8 cellular contexts compared by ENCODE assay signal in the genomic region with DNA sequence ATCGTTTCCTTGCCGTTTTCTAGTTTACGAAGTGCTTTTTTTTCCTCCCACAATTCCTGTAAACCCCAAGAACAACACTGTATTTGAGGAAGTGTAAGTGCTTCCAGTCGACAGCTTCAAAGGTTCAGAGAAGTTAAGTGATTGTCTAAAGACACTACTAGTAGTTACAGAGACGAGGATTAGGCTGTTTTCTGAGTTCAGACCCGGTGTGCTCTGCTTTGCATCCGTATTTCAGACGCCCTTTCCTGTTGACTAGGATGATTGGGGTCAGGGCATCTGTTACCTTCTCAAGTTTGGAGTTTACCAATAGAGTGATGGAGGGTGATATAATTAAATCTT. TPM values are rescaled to one million over a fixed set of nuclear protein-coding genes. Genes with fewer than 3 reads are reported as not detected.
DNase-seq lines count a peak whose midpoint lies in the region; ATAC-seq, FAIRE-seq and TF ChIP-seq lines count a peak whose summit lies in the region.

No MANE protein-coding gene starts in this region.

- no peak for FAIRE-seq in small intestine (lab: Jason Lieb, UNC)

- no peak overlapping the region for H2BK15ac ChIP-seq in H9 (ENCODE audit: low read depth, low read length)

- no peaks in the 10 kb centered on the region for H3K79me1 ChIP-seq in H9 (ENCODE audit: insufficient read depth, low read depth, low read length, poor library complexity, severe bottlenecking)

- H3K27me3 ChIP-seq in H9 (ENCODE audit: insufficient read depth, low read length) (no peaks in the 10 kb centered on the region), foreskin keratinocyte (no peaks in the 10 kb centered on the region), small intestine (ENCODE audit: control insufficient read depth in 2 of 2, insufficient read depth in 2 of 2, low read length in 2 of 2) (no peaks in the 10 kb centered on the region)

- H3K27ac ChIP-seq in H9 (ENCODE audit: insufficient read length, low read depth, low read length) (peak overlapping the region; percentile 22), foreskin keratinocyte (peak overlapping the region; percentile 4), small intestine (ENCODE audit: low read depth in 1 of 2, low read length in 1 of 2) (peak overlapping the region in 1 of 2 donors; percentile 6)

- H3T11ph ChIP-seq in H9 (ENCODE audit: low read length): no peak overlapping the region

- H3K36me3 Mint-ChIP-seq in H9 (ENCODE audit: insufficient read depth in 1 of 3, low read depth in 3 of 3): peaks cover 18 to 39% (median 32%) of the 10 kb centered on the region in 3 experiments
- H3K36me3 Mint-ChIP-seq in T-helper 17 cell (ENCODE audit: low read depth): peaks cover 2% of the 10 kb centered on the region

- H3K14ac ChIP-seq in H9 (ENCODE audit: insufficient read depth, low read length): no peak overlapping the region

- no peak overlapping the region for H3K23ac ChIP-seq in H9 (ENCODE audit: insufficient read length, low read depth, low read length)

- peaks cover 5% of the 10 kb centered on the region; the same call in 1 of the 2 replicates for H3K79me2 ChIP-seq in H9 (ENCODE audit: insufficient read depth, low read length)

- H2AK5ac ChIP-seq in H9 (ENCODE audit: insufficient read length, low read length): no peak overlapping the region

- peak; percentile 17 for ATAC-seq in T-helper 17 cell
- ATAC-seq in foreskin keratinocyte: no peak
- ATAC-seq in GM21786 (IDR thresholded peaks at IDR 0.05; ENCODE audit: unreplicated experiment): no peak

- H3K9ac ChIP-seq in H9 (ENCODE audit: extremely low read depth, insufficient read length, low read length): peak overlapping the region; percentile 83

- no peak overlapping the region for H4K5ac ChIP-seq in H9 (ENCODE audit: insufficient read length, low read depth, low read length)

- H2BK20ac ChIP-seq in H9 (ENCODE audit: low read depth, low read length, poor library complexity, severe bottlenecking): no peak overlapping the region

- peak overlapping the region; percentile 39 to 68 for H3K4me3 ChIP-seq in small intestine (ENCODE audit: low read depth in 1 of 2, low read length in 2 of 2)

- no peaks in the 10 kb centered on the region; a peak in 1 of 5 replicates for H3K9me3 Mint-ChIP-seq in H9

- H3K27ac Mint-ChIP-seq in H9 (peak overlapping the region; percentile 86 to 99 (median 92); a peak in 4 of 7 replicates), T-helper 17 cell (peak overlapping the region; percentile 95)

- no peaks in the 10 kb centered on the region for H4K20me1 ChIP-seq in H9 (ENCODE audit: control insufficient read depth, insufficient read depth, insufficient read length)

- H3K23me2 ChIP-seq in H9 (ENCODE audit: insufficient read length, low read depth, low read length, poor library complexity, severe bottlenecking): peaks cover 7% of the 10 kb centered on the region

- H2BK12ac ChIP-seq in H9 (ENCODE audit: insufficient read length, low read depth, low read length): no peak overlapping the region

- no peak overlapping the region for H3K56ac ChIP-seq in H9 (ENCODE audit: insufficient read length, low read depth, low read length)

- peaks cover 4 to 5% of the 10 kb centered on the region in 2 donors for H3K36me3 ChIP-seq in small intestine (ENCODE audit: control insufficient read depth in 2 of 2, insufficient read depth in 2 of 2, low read length in 2 of 2)

- H2AFZ ChIP-seq in H9 (ENCODE audit: low read length): no peak overlapping the region

- H2BK120ac ChIP-seq in H9 (ENCODE audit: low read depth, low read length, poor library complexity, severe bottlenecking): no peak overlapping the region

- H3K18ac ChIP-seq in H9 (ENCODE audit: insufficient read length, low read depth, low read length): no peak overlapping the region

- peak overlapping the region; percentile 96 for H3K4me2 ChIP-seq in H9 (ENCODE audit: insufficient read depth, insufficient read length, low read length)

- H3K4me3 Mint-ChIP-seq in H9: peak overlapping the region; percentile 94 to 100
- peak overlapping the region; percentile 98 for H3K4me3 Mint-ChIP-seq in T-helper 17 cell

- H3K9me3 ChIP-seq in H9 (ENCODE audit: control insufficient read depth, low read depth, low read length): no peaks in the 10 kb centered on the region
- H3K9me3 ChIP-seq in T-helper 17 cell (ENCODE audit: control insufficient read depth, low read length, poor library complexity, severe bottlenecking): no peaks in the 10 kb centered on the region
- H3K9me3 ChIP-seq in small intestine (ENCODE audit: control insufficient read depth, low read depth): no peaks in the 10 kb centered on the region

- DNase-seq in H9 (no peak), T-helper 17 cell (no peak), foreskin keratinocyte (no peak), small intestine (no peak), foreskin melanocyte (no peak), NCI-H226 (no peak)
- no peak for DNase-seq in stimulated activated CD8-positive, alpha-beta memory T cell treated with anti-CD3 and anti-CD28 coated beads, Interleukin-4, amount 100 ng/mL, for 48 hours

- H4K8ac ChIP-seq in H9 (replicated peaks; ENCODE audit: insufficient read length, low read depth, low read length): no peak overlapping the region

- H4K91ac ChIP-seq in H9 (ENCODE audit: insufficient read length, low read depth, low read length): no peak overlapping the region

- H3K4me1 Mint-ChIP-seq in H9 (peaks cover 9 to 26% of the 10 kb centered on the region in 2 experiments), T-helper 17 cell (peaks cover 20% of the 10 kb centered on the region)

- H2BK5ac ChIP-seq in H9 (ENCODE audit: insufficient read length, low read length): no peak overlapping the region

- no peak overlapping the region for H3K4ac ChIP-seq in H9 (ENCODE audit: low read depth, low read length)

- H3K4me1 ChIP-seq in H9 (ENCODE audit: insufficient read depth, low read length) (no peaks in the 10 kb centered on the region), foreskin keratinocyte (peaks cover 8% of the 10 kb centered on the region), small intestine (ENCODE audit: control insufficient read depth in 2 of 2, insufficient read depth in 1 of 2, low read depth in 1 of 2, low read length in 1 of 2) (no peaks in the 10 kb centered on the region)

- H3K27me3 Mint-ChIP-seq in H9 (ENCODE audit: low read depth) (peaks cover 28% of the 10 kb centered on the region), T-helper 17 cell (no peaks in the 10 kb centered on the region)

- TF ChIP-seq CTCF in H9 (conservative IDR thresholded peaks at IDR 0.05) (no peak), foreskin keratinocyte (conservative IDR thresholded peaks at IDR 0.05) (no peak)

- no CpG with 5 or more reads among the region's 8 CpGs for WGBS in H9 (ENCODE audit: extremely low coverage, insufficient read length, low lambda C conversion rate)
- WGBS in small intestine, 3 donors: 0 to 2% (median 1%) methylated on average over 8 of the region's 8 CpGs

RNA-seq across cellular contexts. Expression of gene CLP1, which starts 0.4 kb away (rescaled TPM):
- total RNA-seq in H9 (2021) (35.5 and 37.4 TPM in 2 replicates), T-helper 17 cell (10 to 100 TPM; 11.7 to 22.7 TPM), foreskin keratinocyte (22.4 and 23.7 TPM in 2 replicates)
- polyA plus RNA-seq in foreskin keratinocyte (18.9 and 21.6 TPM in 2 replicates), small intestine (10 to 100 TPM; 10.3 to 13.6 (median 12.3) TPM)

RNA-seq across cellular contexts. Expression of gene YPEL4, which starts 8.3 kb away (rescaled TPM):
- total RNA-seq in H9 (2021): 0.13 TPM in 1 of 2 replicates, not detected in the other
- total RNA-seq in T-helper 17 cell: 1 to 10 TPM; 1.2 to 1.8 TPM
- not detected in 2 replicates for total RNA-seq in foreskin keratinocyte
- polyA plus RNA-seq in foreskin keratinocyte: not detected in 2 replicates
- 1 to 10 TPM in 2 of 3 donors, not detected in 1; 1.4 to 2.2 TPM for polyA plus RNA-seq in small intestine

RNA-seq across cellular contexts. Expression of gene ZDHHC5, which starts 9.9 kb away (rescaled TPM):
- total RNA-seq in H9 (2021): 65.2 and 67.2 TPM in 2 replicates
- 10 to 100 TPM; 51.9 to 55.6 TPM for total RNA-seq in T-helper 17 cell
- total RNA-seq in foreskin keratinocyte: 63.0 and 67.9 TPM in 2 replicates
- 41.0 and 45.1 TPM in 2 replicates for polyA plus RNA-seq in foreskin keratinocyte
- polyA plus RNA-seq in small intestine: 10 to 100 TPM; 19.5 to 35.2 (median 25.9) TPM

RNA-seq across cellular contexts. Expression of gene MED19, which starts 54.0 kb away (rescaled TPM):
- total RNA-seq in H9 (2021) (17.6 and 17.9 TPM in 2 replicates), T-helper 17 cell (10 to 100 TPM; 16.6 to 18.1 TPM), foreskin keratinocyte (23.5 and 24.9 TPM in 2 replicates)
- polyA plus RNA-seq in foreskin keratinocyte (25.2 and 27.0 TPM in 2 replicates), small intestine (10 to 100 TPM; 15.9 to 18.4 (median 18.2) TPM)

RNA-seq across cellular contexts. Expression of gene TMX2, which starts 54.4 kb away (rescaled TPM):
- total RNA-seq in H9 (2021) (91.1 and 91.3 TPM in 2 replicates), T-helper 17 cell (10 to 100 TPM; 38.3 to 44.0 TPM), foreskin keratinocyte (96.4 and 101 TPM in 2 replicates)
- polyA plus RNA-seq in foreskin keratinocyte (84.2 and 89.9 TPM in 2 replicates), small intestine (100 to 1,000 TPM in 1 of 3 donors, 10 to 100 TPM in 2; 43.4 to 152 (median 63.0) TPM)
